8 cellular contexts compared by ENCODE assay signal in genomic region chr12:12562585-12563245, GRCh38.
A peak's percentile ranks its signal among the peaks of the same experiment; 100 is the strongest.
DNase-seq lines count a peak whose midpoint lies in the region; ATAC-seq and TF ChIP-seq lines count a peak whose summit lies in the region.

Gene DUSP16 (minus strand): TSS chr12:12562863. CDS start chr12:12521098, 41,765 bp downstream.

- peak; percentile 96 for DNase-seq in AG20443 (ENCODE audit: low spot score)
- peak; percentile 89 for DNase-seq in NCI-H226
- DNase-seq in activated CD4-positive, alpha-beta T cell treated with anti-CD3 and anti-CD28 coated beads for 1 hour, result peak; percentile 60
- DNase-seq in cerebellar nuclear complex (lab: John Stamatoyannopoulos, UW), result peak; percentile 46 to 55
- DNase-seq in islet precursor cell, result peak; percentile 99
- DNase-seq in stimulated activated CD4-positive, alpha-beta T cell treated with anti-CD3 and anti-CD28 coated beads, Interleukin-12 subunit alpha, Interleukin-12 subunit beta, amount 100 ng/mL, for 4 hours, result peak; percentile 58

- peak; percentile 87 for TF ChIP-seq POLR2A in GM18951 (IDR thresholded peaks at IDR 0.05; ENCODE audit: extremely low read depth, insufficient read depth, insufficient read length)

- in situ Hi-C loops in GM18951 (cut with MboI; ENCODE audit: low sequenced_read_pairs, unreplicated experiment), result no loop called here

- ATAC-seq in HG03175 (IDR thresholded peaks at IDR 0.05; ENCODE audit: unreplicated experiment), result peak; percentile 72

Comparison
In these comparisons a context has a peak if more than half of its experiments do, and no peak if none do; other contexts are left out.
1. Peak in every context shown above with its lines: DNase-seq and ATAC-seq.